ENCODE assay signal across 17 cellular contexts in the genomic region with DNA sequence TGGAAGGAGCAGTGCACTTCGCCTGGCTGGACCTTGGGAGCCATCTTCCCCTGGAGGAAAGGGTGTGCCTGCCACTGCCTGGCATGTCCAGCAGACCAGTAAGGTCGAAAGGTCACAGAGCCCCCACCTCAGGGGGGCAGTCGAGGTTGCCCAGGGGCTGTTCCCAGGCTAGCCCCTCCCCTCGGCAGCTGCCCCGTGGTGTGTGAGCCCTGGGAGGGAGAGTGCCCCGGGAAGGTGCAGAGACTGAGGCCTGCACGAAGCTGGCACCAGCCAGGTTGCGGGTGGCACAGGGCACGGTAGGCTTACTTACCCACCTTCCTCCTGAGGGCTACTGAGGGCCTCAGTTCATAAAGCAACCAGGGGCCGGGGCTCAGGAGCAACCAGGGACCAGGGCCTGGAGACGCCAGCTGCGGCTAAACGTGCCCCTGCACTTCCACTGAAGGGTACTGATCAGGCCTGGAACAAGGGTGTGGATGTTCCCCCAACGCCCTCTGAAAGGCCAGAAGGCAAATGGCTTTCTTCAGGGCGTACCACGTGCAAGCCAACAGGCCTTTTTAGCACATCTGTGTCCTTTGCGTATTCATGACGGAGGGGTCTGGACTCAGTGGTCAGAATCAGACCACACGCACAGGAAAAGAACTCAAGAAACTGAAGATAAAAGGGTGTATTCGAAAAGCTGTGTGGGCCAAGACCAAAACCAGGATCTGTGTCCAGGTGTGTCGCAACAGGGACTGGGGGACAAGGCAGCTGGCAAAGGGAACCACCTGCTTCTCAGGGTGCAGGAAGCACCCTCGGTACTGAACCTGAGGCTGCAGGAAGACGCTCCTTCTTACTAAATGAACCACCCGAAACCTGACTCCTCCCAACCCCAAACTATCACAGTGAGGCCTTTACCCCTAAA. TPM values are rescaled to one million over a fixed set of nuclear protein-coding genes. Genes with fewer than 3 reads are reported as not detected.
DNase-seq lines count a peak whose midpoint lies in the region; ATAC-seq and TF ChIP-seq lines count a peak whose summit lies in the region.
"Had no signal": no experiment of that assay in that cellular context is flagged by ENCODE, and none has a peak within 500 bp of the region (broad histone marks: within the 10 kb centered on the region; RNA-seq: fewer than 3 reads in every experiment).

No MANE protein-coding gene starts in this region.

- H3F3A ChIP-seq in neural progenitor cell (ENCODE audit: low read depth) = peaks cover 3% of the 10 kb centered on the region

- no peak overlapping the region for H3K9ac ChIP-seq in mucosa of rectum (ENCODE audit: low read depth in 1 of 2, low read length in 2 of 2)
- H3K9ac ChIP-seq in neural progenitor cell = no peak overlapping the region

- CTCF ChIA-PET in CD4-positive, alpha-beta T cell (lab: Charles Lee) = no interaction called here
- CTCF ChIA-PET in WTC11 (lab: Charles Lee) = interaction anchor here (0.6 to 1.8 kb wide), 3 partner anchors 8 to 15 kb away, joined by 3 to 6 read pairs (median 4); no protein-coding TSS in a partner anchor

- no peaks in the 10 kb centered on the region for H4K20me1 ChIP-seq in neural progenitor cell (ENCODE audit: low read depth)

- no peak overlapping the region for H3K27ac ChIP-seq in CD4-positive, alpha-beta T cell (ENCODE audit: low read depth, low read length)
- H3K27ac ChIP-seq in mucosa of rectum (ENCODE audit: low read depth in 2 of 2, low read length in 2 of 2) (peak overlapping the region; percentile 20 to 75), neural progenitor cell (no peak overlapping the region)
- H3K27ac ChIP-seq: brain microvascular endothelial cell, thoracic aorta had no signal

- no peaks in the 10 kb centered on the region for H3K27me3 ChIP-seq in CD4-positive, alpha-beta T cell (ENCODE audit: control insufficient read depth, insufficient read depth, low read length)
- no peaks in the 10 kb centered on the region for H3K27me3 ChIP-seq in mucosa of rectum (ENCODE audit: control insufficient read depth in 2 of 2, insufficient read depth in 2 of 2, low read length in 2 of 2)
- H3K27me3 ChIP-seq in neural progenitor cell = no peaks in the 10 kb centered on the region
- H3K27me3 ChIP-seq: brain microvascular endothelial cell, esophagus squamous epithelium had no signal

- no peaks in the 10 kb centered on the region for H3K9me3 Mint-ChIP-seq in CD4-positive, alpha-beta T cell
- H3K9me3 Mint-ChIP-seq in WTC11 = no peaks in the 10 kb centered on the region
- no peaks in the 10 kb centered on the region for H3K9me3 Mint-ChIP-seq in neural progenitor cell
- H3K9me3 Mint-ChIP-seq: activated naive CD4-positive, alpha-beta T cell treated with anti-CD3 and anti-CD28 coated beads for 36 hours; CD8-positive, alpha-beta T cell had no signal

- no peaks in the 10 kb centered on the region for H3K79me2 ChIP-seq in neural progenitor cell (ENCODE audit: low read depth)

- POLR2A ChIA-PET in CD4-positive, alpha-beta T cell (lab: Charles Lee) = no interaction called here
- POLR2A ChIA-PET in WTC11 (lab: Charles Lee) = no interaction called here

- ATAC-seq in CD4-positive, alpha-beta T cell (ENCODE audit: poor library complexity) = no peak
- ATAC-seq in WTC11 = no peak; the same call in 1 of the 2 replicates
- no peak for ATAC-seq in HG02870 (IDR thresholded peaks at IDR 0.05; ENCODE audit: unreplicated experiment)
- ATAC-seq: CD8-positive, alpha-beta T cell; sciatic nerve had no signal

- H3K27me3 Mint-ChIP-seq in CD4-positive, alpha-beta T cell = no peaks in the 10 kb centered on the region
- H3K27me3 Mint-ChIP-seq in WTC11 (ENCODE audit: low read depth) (no peaks in the 10 kb centered on the region), neural progenitor cell (ENCODE audit: insufficient read depth, low read depth) (peaks cover 7% of the 10 kb centered on the region)

- no peaks in the 10 kb centered on the region for H3K9me3 ChIP-seq in CD4-positive, alpha-beta T cell (ENCODE audit: control insufficient read depth, low read length)
- H3K9me3 ChIP-seq in mucosa of rectum (ENCODE audit: control insufficient read depth in 2 of 2, low read length in 2 of 2) = no peaks in the 10 kb centered on the region
- H3K9me3 ChIP-seq in neural progenitor cell (ENCODE audit: low read depth) = no peaks in the 10 kb centered on the region
- H3K9me3 ChIP-seq: esophagus squamous epithelium, thoracic aorta had no signal

- peaks cover 42 to 61% of the 10 kb centered on the region in 2 donors for H3K36me3 ChIP-seq in mucosa of rectum (ENCODE audit: control insufficient read depth in 2 of 2, insufficient read depth in 2 of 2, low read length in 2 of 2)
- H3K36me3 ChIP-seq in neural progenitor cell = no peaks in the 10 kb centered on the region

- no peak overlapping the region for H2AFZ ChIP-seq in neural progenitor cell (replicated peaks)

- H3K4me2 ChIP-seq in neural progenitor cell = no peak overlapping the region

- peak overlapping the region; percentile 74 for H3K27ac Mint-ChIP-seq in CD4-positive, alpha-beta T cell
- peak overlapping the region; percentile 79 for H3K27ac Mint-ChIP-seq in WTC11
- no peak overlapping the region for H3K27ac Mint-ChIP-seq in neural progenitor cell
- H3K27ac Mint-ChIP-seq: activated naive CD4-positive, alpha-beta T cell treated with anti-CD3 and anti-CD28 coated beads for 36 hours had no signal

- peaks cover 58% of the 10 kb centered on the region for H3K36me3 Mint-ChIP-seq in CD4-positive, alpha-beta T cell (ENCODE audit: low read depth)
- peaks cover 51% of the 10 kb centered on the region for H3K36me3 Mint-ChIP-seq in WTC11
- peaks cover 38% of the 10 kb centered on the region for H3K36me3 Mint-ChIP-seq in neural progenitor cell

- H3K4me1 ChIP-seq in mucosa of rectum (ENCODE audit: control insufficient read depth in 2 of 2, insufficient read depth in 2 of 2, low read length in 2 of 2) (peaks cover 0 to 3% of the 10 kb centered on the region in 2 donors), neural progenitor cell (no peaks in the 10 kb centered on the region)

- no peak overlapping the region for H3K4me3 Mint-ChIP-seq in CD4-positive, alpha-beta T cell
- no peak overlapping the region for H3K4me3 Mint-ChIP-seq in WTC11
- H3K4me3 Mint-ChIP-seq in neural progenitor cell = no peak overlapping the region
- H3K4me3 Mint-ChIP-seq: activated naive CD4-positive, alpha-beta T cell treated with anti-CD3 and anti-CD28 coated beads for 36 hours; CD8-positive, alpha-beta T cell had no signal

- TF ChIP-seq CTCF in CD4-positive, alpha-beta T cell (IDR thresholded peaks at IDR 0.05) = no peak
- TF ChIP-seq CTCF in WTC11 (IDR thresholded peaks at IDR 0.05) (no peak), neural progenitor cell (IDR thresholded peaks at IDR 0.05) (no peak)

- intact Hi-C loops in CD4-positive, alpha-beta T cell (cut with DNase I, micrococcal nuclease) = no loop called here

- no peak overlapping the region for H3K4me3 ChIP-seq in mucosa of rectum (ENCODE audit: low read length in 2 of 2)
- no peak overlapping the region for H3K4me3 ChIP-seq in neural progenitor cell
- H3K4me3 ChIP-seq: esophagus squamous epithelium, thoracic aorta had no signal

- DNase-seq in CD4-positive, alpha-beta T cell = no peak
- peak; percentile 25 for DNase-seq in ELF-1 (ENCODE audit: low read depth, low spot score)
- DNase-seq in WTC11 (ENCODE audit: low spot score) = no peak
- DNase-seq in SIG-M5 (lab: John Stamatoyannopoulos, UW) = no peak
- no peak for DNase-seq in neural progenitor cell (ENCODE audit: low spot score)
- DNase-seq: activated naive CD4-positive, alpha-beta T cell treated with anti-CD3 and anti-CD28 coated beads for 36 hours; brain microvascular endothelial cell; CD8-positive, alpha-beta T cell; esophagus squamous epithelium; KG1; NCI-H1092 treated with DMSO at 0.1 percent for 48 hours; OCI-M1; stimulated activated CD4-positive, alpha-beta T cell treated with anti-CD3 and anti-CD28 coated beads, Interleukin-2, amount 100 ng/mL, for 24 hours had no signal

- H3K4me1 Mint-ChIP-seq in CD4-positive, alpha-beta T cell (ENCODE audit: low read depth) = peaks cover 24% of the 10 kb centered on the region
- H3K4me1 Mint-ChIP-seq in WTC11 (peaks cover 38% of the 10 kb centered on the region), neural progenitor cell (no peaks in the 10 kb centered on the region)

TF ChIP-seq in WTC11, 78 proteins besides CTCF, POLR2A, EP300 and RAD21:
- TF ChIP-seq EMX1 (CRISPR knock-in tag; IDR thresholded peaks at IDR 0.05) (no peak), SMAD3 (CRISPR knock-in tag; IDR thresholded peaks at IDR 0.05; ENCODE audit: borderline replicate concordance) (no peak)
- TF ChIP-seq, protein P1, sequence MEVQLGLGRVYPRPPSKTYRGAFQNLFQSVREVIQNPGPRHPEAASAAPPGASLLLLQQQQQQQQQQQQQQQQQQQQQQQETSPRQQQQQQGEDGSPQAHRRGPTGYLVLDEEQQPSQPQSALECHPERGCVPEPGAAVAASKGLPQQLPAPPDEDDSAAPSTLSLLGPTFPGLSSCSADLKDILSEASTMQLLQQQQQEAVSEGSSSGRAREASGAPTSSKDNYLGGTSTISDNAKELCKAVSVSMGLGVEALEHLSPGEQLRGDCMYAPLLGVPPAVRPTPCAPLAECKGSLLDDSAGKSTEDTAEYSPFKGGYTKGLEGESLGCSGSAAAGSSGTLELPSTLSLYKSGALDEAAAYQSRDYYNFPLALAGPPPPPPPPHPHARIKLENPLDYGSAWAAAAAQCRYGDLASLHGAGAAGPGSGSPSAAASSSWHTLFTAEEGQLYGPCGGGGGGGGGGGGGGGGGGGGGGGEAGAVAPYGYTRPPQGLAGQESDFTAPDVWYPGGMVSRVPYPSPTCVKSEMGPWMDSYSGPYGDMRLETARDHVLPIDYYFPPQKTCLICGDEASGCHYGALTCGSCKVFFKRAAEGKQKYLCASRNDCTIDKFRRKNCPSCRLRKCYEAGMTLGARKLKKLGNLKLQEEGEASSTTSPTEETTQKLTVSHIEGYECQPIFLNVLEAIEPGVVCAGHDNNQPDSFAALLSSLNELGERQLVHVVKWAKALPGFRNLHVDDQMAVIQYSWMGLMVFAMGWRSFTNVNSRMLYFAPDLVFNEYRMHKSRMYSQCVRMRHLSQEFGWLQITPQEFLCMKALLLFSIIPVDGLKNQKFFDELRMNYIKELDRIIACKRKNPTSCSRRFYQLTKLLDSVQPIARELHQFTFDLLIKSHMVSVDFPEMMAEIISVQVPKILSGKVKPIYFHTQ (CRISPR knock-in tag; IDR thresholded peaks at IDR 0.05) = 0 out of 2 replicates have a peak, but pooled peaks have one; percentile 46

RNA-seq across cellular contexts. Expression of a gene that starts 24.4 kb away (rescaled TPM):
- total RNA-seq in CD4-positive, alpha-beta T cell = 1 to 10 TPM; 5.9 to 6.3 TPM
- total RNA-seq in WTC11 (2021) (19.7 to 20.4 TPM (median 20.3 TPM) in 3 replicates), neural progenitor cell (ENCODE audit: low replicate concordance) (29.1 and 36.3 TPM in 2 replicates)

RNA-seq across cellular contexts. Expression of a gene that starts 40.2 kb away (rescaled TPM):
- total RNA-seq in CD4-positive, alpha-beta T cell = 10 to 100 TPM; 51.9 to 54.3 TPM
- 69.3 to 87.3 TPM (median 71.6 TPM) in 3 replicates for total RNA-seq in WTC11 (2021)
- 64.5 and 68.5 TPM in 2 replicates for total RNA-seq in neural progenitor cell (ENCODE audit: low replicate concordance)

RNA-seq across cellular contexts. Expression of a gene that starts 51.9 kb away (rescaled TPM):
- 10 to 100 TPM; 39.6 to 46.1 TPM for total RNA-seq in CD4-positive, alpha-beta T cell
- total RNA-seq in WTC11 (2021) = 56.2 to 70.2 TPM (median 56.6 TPM) in 3 replicates
- total RNA-seq in neural progenitor cell (ENCODE audit: low replicate concordance) = 48.7 and 50.0 TPM in 2 replicates

Comparison
In these comparisons a context has a peak if more than half of its experiments do, and no peak if none do; other contexts are left out.
1. H3K27ac ChIP-seq: peak in mucosa of rectum (2 of 2); none in CD4-positive, alpha-beta T cell (single experiment) and neural progenitor cell (single experiment).